23 cellular contexts compared by ENCODE assay signal in the genomic region with DNA sequence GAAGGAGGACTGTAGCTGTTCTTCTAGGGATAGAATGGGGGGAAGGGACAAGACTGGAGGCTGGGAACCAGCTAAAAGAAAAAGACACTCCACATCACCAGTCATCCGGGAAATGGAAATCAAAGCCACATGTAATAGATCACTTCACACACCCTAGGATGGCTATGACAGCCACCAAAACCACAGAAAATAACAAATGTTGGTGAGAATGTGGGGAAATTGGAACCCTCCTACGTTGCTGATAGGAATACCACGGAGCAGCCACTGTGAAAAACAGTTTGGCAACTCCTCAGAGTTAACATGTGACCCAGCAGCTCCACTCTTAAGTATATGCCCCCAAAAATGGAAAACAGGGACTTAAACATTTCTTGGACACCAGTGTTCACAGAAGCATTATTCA. TPM values are rescaled to one million over a fixed set of nuclear protein-coding genes. Genes with fewer than 3 reads are reported as not detected.
"Had no signal": no experiment of that assay in that cellular context is flagged by ENCODE, and none has a peak within 500 bp of the region (broad histone marks: within the 10 kb centered on the region; RNA-seq: fewer than 3 reads in every experiment).

No MANE protein-coding gene starts in this region.

- ATAC-seq: gastrocnemius medialis; heart right ventricle; left ventricle myocardium superior; right cardiac atrium; stimulated activated effector memory CD8-positive, alpha-beta T cell treated with anti-CD3 and anti-CD28 coated beads, Interleukin-12 subunit alpha, Interleukin-12 subunit beta, amount 100 ng/mL, for 72 hours; T-helper 17 cell had no signal

- H3K27me3 ChIP-seq: adrenal gland, cardiac muscle cell, gastrocnemius medialis had no signal

- H3K27ac ChIP-seq: adrenal gland, cardiac muscle cell, esophagus squamous epithelium, gastrocnemius medialis, heart right ventricle, stomach, WERI-Rb-1 had no signal

- H3K9me3 ChIP-seq: gastrocnemius medialis had no signal

- H3K4me1 ChIP-seq: adrenal gland, esophagus squamous epithelium, gastrocnemius medialis, heart right ventricle, stomach had no signal

- DNase-seq: activated CD4-positive, alpha-beta T cell treated with anti-CD3 and anti-CD28 coated beads for 1 hour; activated CD8-positive, alpha-beta memory T cell treated with anti-CD3 and anti-CD28 coated beads for 24 hours; activated gamma-delta T cell treated with Interleukin-2 at 50 U/mL for 16 hours; effector CD8-positive, alpha-beta T cell; esophagus squamous epithelium; gastrocnemius medialis; heart right ventricle; left ventricle myocardium superior; occipital lobe; right cardiac atrium; stimulated activated CD4-positive, alpha-beta T cell treated with anti-CD3 and anti-CD28 coated beads, Interleukin-4, amount 100 ng/mL, for 24 hours; stomach; T-helper 17 cell; WERI-Rb-1 had no signal

- H3K36me3 ChIP-seq: adrenal gland, cardiac muscle cell, esophagus squamous epithelium, gastrocnemius medialis, heart right ventricle, stomach, WERI-Rb-1 had no signal

- H3K4me3 ChIP-seq: adrenal gland, cardiac muscle cell, esophagus squamous epithelium, gastrocnemius medialis, heart right ventricle, stomach had no signal

RNA-seq across cellular contexts. Expression of a gene that starts 2.3 kb away (rescaled TPM):
- total RNA-seq: activated naive CD4-positive, alpha-beta T cell treated with anti-CD3 and anti-CD28 coated beads, Interleukin-2, amount 50 U/mL, for 72 hours; adrenal gland; cardiac muscle cell; chondrocyte; endothelial cell of umbilical vein; esophagus squamous epithelium; gastrocnemius medialis; heart right ventricle; kidney epithelial cell; left ventricle myocardium superior; occipital lobe; progenitor cell of endocrine pancreas; right cardiac atrium; stomach; T-helper 17 cell; temporal lobe had no signal
